In the genomic region with DNA sequence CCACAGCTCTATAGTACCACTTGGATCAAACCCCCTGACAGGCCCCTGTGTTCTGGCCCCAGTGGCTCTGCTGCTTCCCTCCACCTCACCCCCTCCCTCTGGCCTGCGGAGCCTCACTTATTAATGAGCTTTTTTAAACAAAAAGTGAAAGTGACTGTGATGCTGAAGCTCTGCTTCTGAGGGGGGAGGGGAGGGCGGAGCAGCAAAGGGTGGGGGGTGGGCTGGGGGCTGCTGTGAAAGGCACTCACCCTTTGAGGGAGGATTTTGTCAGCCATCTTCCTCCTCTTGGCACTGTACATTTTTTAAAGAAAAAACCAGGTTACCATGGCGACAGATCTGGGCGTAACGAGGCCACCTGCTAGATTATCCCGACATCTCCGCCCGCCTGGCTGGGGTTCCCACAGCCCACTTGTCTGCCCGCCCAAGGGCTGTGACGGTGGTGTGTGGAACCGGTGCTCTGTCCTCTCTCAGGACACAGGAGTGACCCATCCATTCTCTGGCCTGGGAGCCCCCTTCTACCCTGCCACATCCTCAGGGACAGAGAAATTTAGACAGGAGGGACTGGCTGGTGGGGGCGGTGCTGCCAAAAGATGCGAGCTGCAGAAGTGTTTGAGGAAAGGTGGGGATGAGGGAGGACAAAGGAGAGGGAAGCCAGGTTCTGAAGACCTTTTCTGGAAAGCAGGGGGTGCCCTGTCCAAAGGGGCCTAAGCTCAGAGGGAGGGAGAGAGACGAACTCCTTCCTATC, we compare ENCODE assay signal across 7 cellular contexts. TPM values are rescaled to one million over a fixed set of nuclear protein-coding genes. Genes with fewer than 3 reads are reported as not detected.
DNase-seq lines count a peak whose midpoint lies in the region; ATAC-seq and TF ChIP-seq lines count a peak whose summit lies in the region.
"Had no signal": no experiment of that assay in that cellular context is flagged by ENCODE, and none has a peak within 500 bp of the region (broad histone marks: within the 10 kb centered on the region; RNA-seq: fewer than 3 reads in every experiment).

No MANE protein-coding gene starts in this region.

- no peak for ATAC-seq in GM18868 (IDR thresholded peaks at IDR 0.05; ENCODE audit: unreplicated experiment)
- no peak for ATAC-seq in HG03280 (IDR thresholded peaks at IDR 0.05; ENCODE audit: unreplicated experiment)

- TF ChIP-seq CTCF in vagina (IDR thresholded peaks at IDR 0.05): no peak

- intact Hi-C loops in vagina (cut with DNase I): no loop called here

- no peaks in the 10 kb centered on the region for H3K27me3 ChIP-seq in vagina

- peaks cover 0 to 5% of the 10 kb centered on the region in 2 donors for H3K36me3 ChIP-seq in vagina

- H3K4me1 ChIP-seq in vagina: peaks cover 56% of the 10 kb centered on the region

- no peak overlapping the region for H3K4me3 ChIP-seq in vagina

- DNase-seq in COR-L47 (lab: John Stamatoyannopoulos, UW): peak; percentile 54
- DNase-seq in NAMALWA (ENCODE audit: low spot score): peak; percentile 87
- peak; percentile 31 for DNase-seq in effector CD4-positive, alpha-beta T cell
- DNase-seq in vagina (ENCODE audit: extremely low spot score in 2 of 2): no peak

- no peaks in the 10 kb centered on the region for H3K9me3 ChIP-seq in vagina

- H3K27ac ChIP-seq in vagina: no peak overlapping the region

- no peak for TF ChIP-seq POLR2A in vagina (IDR thresholded peaks at IDR 0.05)

RNA-seq across cellular contexts. Expression of gene SMARCD3, which starts 4.9 kb away (rescaled TPM):
- total RNA-seq in vagina: 39.8 TPM

RNA-seq across cellular contexts. Expression of gene CHPF2, which starts 11.3 kb away (rescaled TPM):
- 28.0 TPM for total RNA-seq in vagina

RNA-seq across cellular contexts. Expression of gene ABCF2, which starts 16.6 kb away (rescaled TPM):
- 25.3 TPM for total RNA-seq in vagina

RNA-seq across cellular contexts. Expression of gene H2BK1, which starts 33.3 kb away (rescaled TPM):
- total RNA-seq in vagina: not detected
- total RNA-seq: mononuclear cell had no signal

RNA-seq across cellular contexts. Expression of gene ASB10, which starts 56.5 kb away (rescaled TPM):
- total RNA-seq in vagina: not detected
- total RNA-seq: mononuclear cell had no signal

Comparison
In these comparisons a context has a peak if more than half of its experiments do, and no peak if none do; other contexts are left out.
1. DNase-seq: peak in COR-L47 (single experiment), NAMALWA (single experiment) and effector CD4-positive, alpha-beta T cell (single experiment); none in vagina (0 of 2).